9 cellular contexts compared by ENCODE assay signal in the genomic region with DNA sequence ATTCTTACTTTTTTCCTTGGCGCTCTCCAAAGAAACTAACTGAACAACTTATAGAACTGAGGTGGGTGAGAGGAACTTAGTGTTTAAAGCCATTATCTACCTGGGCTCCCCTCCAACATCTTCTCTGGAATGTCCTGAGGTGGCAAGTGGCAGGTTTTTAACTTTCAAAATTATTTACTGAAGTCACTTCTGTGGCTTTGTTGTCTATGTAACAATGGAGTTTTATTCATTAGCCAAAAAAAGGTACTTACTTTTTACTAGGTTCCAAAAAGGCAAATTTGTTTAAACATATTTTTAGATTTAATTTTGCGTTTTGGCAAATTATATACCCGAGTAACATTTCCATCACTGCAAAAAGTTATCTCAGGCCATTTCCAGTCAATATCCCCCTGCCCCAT. TPM values are rescaled to one million over a fixed set of nuclear protein-coding genes. Genes with fewer than 3 reads are reported as not detected.
DNase-seq lines count a peak whose midpoint lies in the region; ATAC-seq and TF ChIP-seq lines count a peak whose summit lies in the region.
"Had no signal": no experiment of that assay in that cellular context is flagged by ENCODE, and none has a peak within 500 bp of the region (broad histone marks: within the 10 kb centered on the region; RNA-seq: fewer than 3 reads in every experiment).

No MANE protein-coding gene starts in this region.

- ATAC-seq in thoracic aorta (ENCODE audit: insufficient number of reproducible peaks, low FRiP score, low read depth) (no peak), body of pancreas (no peak), HG02885 (IDR thresholded peaks at IDR 0.05; ENCODE audit: poor library complexity, unreplicated experiment) (no peak)

- no peak for DNase-seq in activated naive CD4-positive, alpha-beta T cell treated with anti-CD3 and anti-CD28 coated beads, Interleukin-2, amount 10 ng/mL, durations not matched to agents 7 days and 5 days
- no peak for DNase-seq in activated naive CD4-positive, alpha-beta T cell treated with anti-CD3 and anti-CD28 coated beads, Interleukin-2, amount 50 U/mL, for 16 hours
- no peak for DNase-seq in activated T-helper 1 cell treated with anti-CD3 and anti-CD28 coated beads, Interleukin-12 subunit alpha, Interleukin-12 subunit beta, Interleukin-2, Interleukin-4 antibody, amounts not matched to agents 30 ng/mL and 10 ng/mL and 1 ng/mL, durations not matched to agents 14 hours and 24 hours and 36 hours (ENCODE audit: low spot score)
- DNase-seq in thoracic aorta (ENCODE audit: low spot score) (no peak), body of pancreas (no peak), SW480 (ENCODE audit: low spot score) (no peak)
- DNase-seq: adrenal gland had no signal

- H3K36me3 ChIP-seq in iPS-15b (ENCODE audit: control insufficient read depth, insufficient read depth, low read length) (peaks cover 49% of the 10 kb centered on the region), thoracic aorta (peaks cover 26% of the 10 kb centered on the region), body of pancreas (replicated peaks in 1 of 2; ENCODE audit: insufficient read depth in 1 of 2, low read depth in 2 of 2) (peaks cover 3 to 6% of the 10 kb centered on the region in 2 donors)

- H3K36me3 Mint-ChIP-seq in activated naive CD4-positive, alpha-beta T cell treated with anti-CD3 and anti-CD28 coated beads, Interleukin-2, amount 10 ng/mL, durations not matched to agents 7 days and 5 days: peaks cover 80% of the 10 kb centered on the region
- peaks cover 67% of the 10 kb centered on the region for H3K36me3 Mint-ChIP-seq in activated T-helper 1 cell treated with anti-CD3 and anti-CD28 coated beads, Interleukin-12 subunit alpha, Interleukin-12 subunit beta, Interleukin-2, Interleukin-4 antibody, amounts not matched to agents 30 ng/mL and 10 ng/mL and 1 ng/mL, durations not matched to agents 14 hours and 24 hours and 36 hours (ENCODE audit: low read depth)

- intact Hi-C loops in activated T-helper 1 cell treated with anti-CD3 and anti-CD28 coated beads, Interleukin-12 subunit alpha, Interleukin-12 subunit beta, Interleukin-2, Interleukin-4 antibody, amounts not matched to agents 30 ng/mL and 10 ng/mL and 1 ng/mL, durations not matched to agents 14 hours and 24 hours and 36 hours (cut with micrococcal nuclease): loop anchor here (5.0 kb wide), 1 partner anchor 59 kb away; a partner anchor contains a TSS
- intact Hi-C loops in body of pancreas (cut with DNase I): no loop called here

- H3K27ac Mint-ChIP-seq in activated naive CD4-positive, alpha-beta T cell treated with anti-CD3 and anti-CD28 coated beads, Interleukin-2, amount 10 ng/mL, durations not matched to agents 7 days and 5 days: peak overlapping the region; percentile 98
- H3K27ac Mint-ChIP-seq in activated T-helper 1 cell treated with anti-CD3 and anti-CD28 coated beads, Interleukin-12 subunit alpha, Interleukin-12 subunit beta, Interleukin-2, Interleukin-4 antibody, amounts not matched to agents 30 ng/mL and 10 ng/mL and 1 ng/mL, durations not matched to agents 14 hours and 24 hours and 36 hours: peak overlapping the region; percentile 100

- TF ChIP-seq CTCF in thoracic aorta (IDR thresholded peaks at IDR 0.05) (no peak), body of pancreas (IDR thresholded peaks at IDR 0.05) (no peak)

- TF ChIP-seq POLR2A in body of pancreas (IDR thresholded peaks at IDR 0.05): no peak

- peaks cover 8% of the 10 kb centered on the region for H3K27me3 Mint-ChIP-seq in activated naive CD4-positive, alpha-beta T cell treated with anti-CD3 and anti-CD28 coated beads, Interleukin-2, amount 10 ng/mL, durations not matched to agents 7 days and 5 days
- peaks cover 2% of the 10 kb centered on the region for H3K27me3 Mint-ChIP-seq in activated T-helper 1 cell treated with anti-CD3 and anti-CD28 coated beads, Interleukin-12 subunit alpha, Interleukin-12 subunit beta, Interleukin-2, Interleukin-4 antibody, amounts not matched to agents 30 ng/mL and 10 ng/mL and 1 ng/mL, durations not matched to agents 14 hours and 24 hours and 36 hours (ENCODE audit: insufficient read depth)

- H3K27ac ChIP-seq in thoracic aorta (peak overlapping the region; percentile 32 to 98), body of pancreas (peak overlapping the region in 2 of 4 donors; percentile 4 to 95)

- peaks cover 47% of the 10 kb centered on the region for H3K4me1 ChIP-seq in iPS-15b (ENCODE audit: control insufficient read depth, insufficient read depth, low read length)
- H3K4me1 ChIP-seq in thoracic aorta (ENCODE audit: control insufficient read depth in 1 of 2, low read depth in 2 of 2): peaks cover 56 to 75% of the 10 kb centered on the region in 2 donors
- peaks cover 83% of the 10 kb centered on the region for H3K4me1 ChIP-seq in body of pancreas

- H3K4me3 ChIP-seq in iPS-15b (ENCODE audit: low read depth, low read length): peak overlapping the region; percentile 96
- H3K4me3 ChIP-seq in thoracic aorta: peak overlapping the region; percentile 97
- no peak overlapping the region for H3K4me3 ChIP-seq in body of pancreas

- no peaks in the 10 kb centered on the region for H3K9me3 ChIP-seq in iPS-15b (ENCODE audit: control insufficient read depth, insufficient read depth, low read length)
- H3K9me3 ChIP-seq in thoracic aorta: no peaks in the 10 kb centered on the region
- no peaks in the 10 kb centered on the region for H3K9me3 ChIP-seq in body of pancreas
- H3K9me3 ChIP-seq: adrenal gland had no signal

- H3K27me3 ChIP-seq in iPS-15b (ENCODE audit: control insufficient read depth, insufficient read depth, low read length) (peaks cover 3% of the 10 kb centered on the region), thoracic aorta (replicated peaks; ENCODE audit: insufficient read depth) (no peaks in the 10 kb centered on the region), body of pancreas (no peaks in the 10 kb centered on the region)
- H3K27me3 ChIP-seq: adrenal gland had no signal

- CTCF ChIA-PET in activated naive CD4-positive, alpha-beta T cell treated with anti-CD3 and anti-CD28 coated beads, Interleukin-2, amount 10 ng/mL, durations not matched to agents 7 days and 5 days (lab: Charles Lee): no interaction called here

- H3K4me1 Mint-ChIP-seq in activated naive CD4-positive, alpha-beta T cell treated with anti-CD3 and anti-CD28 coated beads, Interleukin-2, amount 10 ng/mL, durations not matched to agents 7 days and 5 days: peaks cover 66% of the 10 kb centered on the region
- H3K4me1 Mint-ChIP-seq in activated T-helper 1 cell treated with anti-CD3 and anti-CD28 coated beads, Interleukin-12 subunit alpha, Interleukin-12 subunit beta, Interleukin-2, Interleukin-4 antibody, amounts not matched to agents 30 ng/mL and 10 ng/mL and 1 ng/mL, durations not matched to agents 14 hours and 24 hours and 36 hours (ENCODE audit: low read depth): peaks cover 69% of the 10 kb centered on the region

- no peaks in the 10 kb centered on the region for H3K9me3 Mint-ChIP-seq in activated naive CD4-positive, alpha-beta T cell treated with anti-CD3 and anti-CD28 coated beads, Interleukin-2, amount 10 ng/mL, durations not matched to agents 7 days and 5 days
- no peaks in the 10 kb centered on the region for H3K9me3 Mint-ChIP-seq in activated T-helper 1 cell treated with anti-CD3 and anti-CD28 coated beads, Interleukin-12 subunit alpha, Interleukin-12 subunit beta, Interleukin-2, Interleukin-4 antibody, amounts not matched to agents 30 ng/mL and 10 ng/mL and 1 ng/mL, durations not matched to agents 14 hours and 24 hours and 36 hours

- H3K4me3 Mint-ChIP-seq in activated naive CD4-positive, alpha-beta T cell treated with anti-CD3 and anti-CD28 coated beads, Interleukin-2, amount 10 ng/mL, durations not matched to agents 7 days and 5 days: peak overlapping the region; percentile 96
- H3K4me3 Mint-ChIP-seq in activated T-helper 1 cell treated with anti-CD3 and anti-CD28 coated beads, Interleukin-12 subunit alpha, Interleukin-12 subunit beta, Interleukin-2, Interleukin-4 antibody, amounts not matched to agents 30 ng/mL and 10 ng/mL and 1 ng/mL, durations not matched to agents 14 hours and 24 hours and 36 hours: peak overlapping the region; percentile 99

- 70 to 73% methylated on average over 3 of the region's 3 CpGs for WGBS in body of pancreas, 2 donors

- H3K9ac ChIP-seq in iPS-15b (ENCODE audit: low read depth, low read length): no peak overlapping the region

RNA-seq across cellular contexts. Expression of a gene that starts 2.4 kb away (rescaled TPM):
- 3,370 and 3,388 TPM in 2 replicates for total RNA-seq in activated T-helper 1 cell treated with anti-CD3 and anti-CD28 coated beads, Interleukin-12 subunit alpha, Interleukin-12 subunit beta, Interleukin-2, Interleukin-4 antibody, amounts not matched to agents 30 ng/mL and 10 ng/mL and 1 ng/mL, durations not matched to agents 14 hours and 24 hours and 36 hours
- 100 to 1,000 TPM; 570 to 767 TPM for total RNA-seq in thoracic aorta
- total RNA-seq in body of pancreas: 100 to 1,000 TPM; 145 to 157 TPM

RNA-seq across cellular contexts. Expression of a gene that starts 58.7 kb away (rescaled TPM):
- total RNA-seq in activated T-helper 1 cell treated with anti-CD3 and anti-CD28 coated beads, Interleukin-12 subunit alpha, Interleukin-12 subunit beta, Interleukin-2, Interleukin-4 antibody, amounts not matched to agents 30 ng/mL and 10 ng/mL and 1 ng/mL, durations not matched to agents 14 hours and 24 hours and 36 hours: 82.0 and 90.9 TPM in 2 replicates
- 100 to 1,000 TPM; 144 to 174 TPM for total RNA-seq in thoracic aorta
- total RNA-seq in body of pancreas: 100 to 1,000 TPM in 1 of 2 donors, 10 to 100 TPM in 1; 74.5 to 128 TPM

Comparison
In these comparisons a context has a peak if more than half of its experiments do, and no peak if none do; other contexts are left out.
1. H3K4me3 ChIP-seq: peak in iPS-15b (single experiment) and thoracic aorta (single experiment); none in body of pancreas (0 of 2).